Comparison of ENCODE assay signal across 8 cellular contexts in the genomic region with DNA sequence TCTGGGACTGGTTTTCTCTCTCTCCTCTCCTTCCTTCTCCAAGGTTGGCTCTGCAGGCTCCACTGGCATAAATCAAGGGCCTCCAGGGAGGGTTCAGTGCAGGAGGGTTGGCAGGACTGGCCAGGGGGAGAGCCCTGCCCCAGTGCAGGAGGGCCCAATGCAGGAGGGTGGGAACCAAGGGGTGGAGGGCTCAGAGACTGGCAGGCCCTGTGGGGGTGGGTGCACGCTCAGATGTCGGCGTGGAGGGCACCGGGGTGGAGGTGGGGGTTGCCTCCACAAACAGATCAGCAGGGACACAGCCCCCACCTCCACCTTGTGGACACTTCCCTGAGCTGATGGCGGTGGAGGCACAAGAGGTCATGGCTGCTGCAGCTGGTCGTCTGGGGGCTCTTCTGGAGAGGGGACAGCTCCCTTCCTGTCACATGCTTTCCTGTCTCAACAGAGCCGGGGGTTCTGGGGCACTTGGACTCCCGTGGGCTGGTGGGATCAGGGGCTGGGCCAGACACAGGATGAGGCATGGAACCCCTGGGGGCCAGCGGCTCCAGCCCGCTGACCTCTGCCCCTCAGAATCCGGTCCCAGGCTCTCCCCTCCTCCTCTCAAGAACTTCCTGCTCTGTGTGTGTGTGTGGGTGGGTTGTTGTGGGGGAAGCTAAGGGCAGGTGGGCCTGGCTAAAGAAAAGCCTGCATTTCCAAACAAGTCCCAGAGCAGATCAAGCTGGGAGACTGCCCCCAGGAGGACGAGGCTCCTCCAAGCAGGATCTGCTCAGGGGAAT. TPM values are rescaled to one million over a fixed set of nuclear protein-coding genes. Genes with fewer than 3 reads are reported as not detected.
DNase-seq lines count a peak whose midpoint lies in the region; ATAC-seq and TF ChIP-seq lines count a peak whose summit lies in the region.

No MANE protein-coding gene starts in this region.

- no peaks in the 10 kb centered on the region for H3K27me3 Mint-ChIP-seq in glutamatergic neuron (ENCODE audit: unreplicated experiment)

- peaks cover 14% of the 10 kb centered on the region for H3K4me1 Mint-ChIP-seq in glutamatergic neuron (ENCODE audit: low read depth, unreplicated experiment)

- TF ChIP-seq POLR2A in gastrocnemius medialis (IDR thresholded peaks at IDR 0.05), result no peak

- H3K9me3 ChIP-seq in HEK293 (ENCODE audit: control insufficient read depth, insufficient read depth, low read depth, low read length) (no peaks in the 10 kb centered on the region), gastrocnemius medialis (no peaks in the 10 kb centered on the region)

- intact Hi-C loops in gastrocnemius medialis (cut with DNase I; ENCODE audit: low total_unique reads), result no loop called here

- no peaks in the 10 kb centered on the region for H3K36me3 Mint-ChIP-seq in glutamatergic neuron (ENCODE audit: unreplicated experiment)

- H3K9me3 Mint-ChIP-seq in glutamatergic neuron (ENCODE audit: unreplicated experiment), result peaks cover 2% of the 10 kb centered on the region

- H3K27me3 ChIP-seq in gastrocnemius medialis, result peaks cover 9 to 35% (median 29%) of the 10 kb centered on the region in 3 donors

- H3K36me3 ChIP-seq in HEK293 (ENCODE audit: control insufficient read depth in 2 of 2, insufficient read depth in 1 of 2, low read length in 2 of 2) (peaks cover 0 to 21% of the 10 kb centered on the region in 2 experiments; a peak in 1 of 3 replicates), gastrocnemius medialis (no peaks in the 10 kb centered on the region)

- H3K27ac Mint-ChIP-seq in glutamatergic neuron (ENCODE audit: unreplicated experiment), result peak overlapping the region; percentile 66

- no peak for TF ChIP-seq CTCF in HEK293 (tag by site-specific recombination; IDR thresholded peaks at IDR 0.05)
- no peak for TF ChIP-seq CTCF in glutamatergic neuron (IDR thresholded peaks at IDR 0.05; ENCODE audit: partially characterized antibody, unreplicated experiment)
- TF ChIP-seq CTCF in gastrocnemius medialis (IDR thresholded peaks at IDR 0.05 in 4 of 5, conservative IDR thresholded peaks at IDR 0.05 in 1 of 5), result peak in 2 of 5 experiments; percentile 26 to 29

- peak; percentile 29 to 34 for ATAC-seq in gastrocnemius medialis

- in situ Hi-C loops in gastrocnemius medialis (cut with MboI; ENCODE audit: low sequenced_read_pairs in 4 of 4), result no loop called here

- POLR2A ChIA-PET in HEK293 (lab: Yijun Ruan, JAX), result no interaction called here

- H3K4me1 ChIP-seq in HEK293 (ENCODE audit: control insufficient read depth, insufficient read depth, low read length), result no peaks in the 10 kb centered on the region
- H3K4me1 ChIP-seq in gastrocnemius medialis, result peaks cover 35 to 53% of the 10 kb centered on the region in 2 donors

- CTCF ChIA-PET in HEK293 (lab: Yijun Ruan, JAX), result interaction anchor here (1.4 kb wide), 1 partner anchor 113 kb away, joined by 3 read pairs; no protein-coding TSS in a partner anchor

- H3K4me3 ChIP-seq in HEK293 (ENCODE audit: low read depth, low read length) (no peak overlapping the region), gastrocnemius medialis (peak overlapping the region in 1 of 4 donors; percentile 6)

- DNase-seq in UCSD-AML1 (lab: John Stamatoyannopoulos, UW; ENCODE audit: unreplicated experiment) (peak; percentile 83), glutamatergic neuron (no peak), gastrocnemius medialis (no peak), ureter (ENCODE audit: low spot score) (no peak), T1000 (lab: John Stamatoyannopoulos, UW) (no peak), NCI-H2029 treated with DMSO at 0.1 percent for 48 hours (lab: John Stamatoyannopoulos, UW) (no peak), NCI-H748 treated with DMSO at 0.1 percent for 48 hours (lab: John Stamatoyannopoulos, UW) (no peak)

- H3K27ac ChIP-seq in HEK293 (ENCODE audit: extremely low read depth, low read depth, low read length), result no peak overlapping the region
- H3K27ac ChIP-seq in gastrocnemius medialis, result peak overlapping the region; percentile 13 to 61 (median 48)

- H3K4me3 Mint-ChIP-seq in glutamatergic neuron (ENCODE audit: unreplicated experiment), result peak overlapping the region; percentile 75

TF ChIP-seq in HEK293, 187 proteins besides CTCF, POLR2A, EP300 and RAD21 (continues in another document):
- TF ChIP-seq, protein P1, sequence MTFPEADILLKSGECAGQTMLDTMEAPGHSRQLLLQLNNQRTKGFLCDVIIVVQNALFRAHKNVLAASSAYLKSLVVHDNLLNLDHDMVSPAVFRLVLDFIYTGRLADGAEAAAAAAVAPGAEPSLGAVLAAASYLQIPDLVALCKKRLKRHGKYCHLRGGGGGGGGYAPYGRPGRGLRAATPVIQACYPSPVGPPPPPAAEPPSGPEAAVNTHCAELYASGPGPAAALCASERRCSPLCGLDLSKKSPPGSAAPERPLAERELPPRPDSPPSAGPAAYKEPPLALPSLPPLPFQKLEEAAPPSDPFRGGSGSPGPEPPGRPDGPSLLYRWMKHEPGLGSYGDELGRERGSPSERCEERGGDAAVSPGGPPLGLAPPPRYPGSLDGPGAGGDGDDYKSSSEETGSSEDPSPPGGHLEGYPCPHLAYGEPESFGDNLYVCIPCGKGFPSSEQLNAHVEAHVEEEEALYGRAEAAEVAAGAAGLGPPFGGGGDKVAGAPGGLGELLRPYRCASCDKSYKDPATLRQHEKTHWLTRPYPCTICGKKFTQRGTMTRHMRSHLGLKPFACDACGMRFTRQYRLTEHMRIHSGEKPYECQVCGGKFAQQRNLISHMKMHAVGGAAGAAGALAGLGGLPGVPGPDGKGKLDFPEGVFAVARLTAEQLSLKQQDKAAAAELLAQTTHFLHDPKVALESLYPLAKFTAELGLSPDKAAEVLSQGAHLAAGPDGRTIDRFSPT (tag by site-specific recombination; IDR thresholded peaks at IDR 0.05), result no peak
- TF ChIP-seq GLIS1 (tag by site-specific recombination; IDR thresholded peaks at IDR 0.05) (peak; percentile 74), IKZF3 (tag by site-specific recombination; IDR thresholded peaks at IDR 0.05) (no peak), ZIC2 (tag by site-specific recombination; IDR thresholded peaks at IDR 0.05) (peak; percentile 48), ZNF114 (tag by site-specific recombination; IDR thresholded peaks at IDR 0.05) (no peak), SP2 (tag by site-specific recombination; IDR thresholded peaks at IDR 0.05) (peak; percentile 63), EGR2 (tag by site-specific recombination; IDR thresholded peaks at IDR 0.05; ENCODE audit: low read depth) (peak; percentile 83), ZNF146 (tag by site-specific recombination; IDR thresholded peaks at IDR 0.05) (no peak), ZNF341 (tag by site-specific recombination; IDR thresholded peaks at IDR 0.05; ENCODE audit: low read depth) (peak; percentile 91)
- TF ChIP-seq, protein P2, sequence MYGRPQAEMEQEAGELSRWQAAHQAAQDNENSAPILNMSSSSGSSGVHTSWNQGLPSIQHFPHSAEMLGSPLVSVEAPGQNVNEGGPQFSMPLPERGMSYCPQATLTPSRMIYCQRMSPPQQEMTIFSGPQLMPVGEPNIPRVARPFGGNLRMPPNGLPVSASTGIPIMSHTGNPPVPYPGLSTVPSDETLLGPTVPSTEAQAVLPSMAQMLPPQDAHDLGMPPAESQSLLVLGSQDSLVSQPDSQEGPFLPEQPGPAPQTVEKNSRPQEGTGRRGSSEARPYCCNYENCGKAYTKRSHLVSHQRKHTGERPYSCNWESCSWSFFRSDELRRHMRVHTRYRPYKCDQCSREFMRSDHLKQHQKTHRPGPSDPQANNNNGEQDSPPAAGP (tag by site-specific recombination; IDR thresholded peaks at IDR 0.05), result 0 out of 2 replicates have a peak, but pooled peaks have one; percentile 35
- TF ChIP-seq, protein P3, sequence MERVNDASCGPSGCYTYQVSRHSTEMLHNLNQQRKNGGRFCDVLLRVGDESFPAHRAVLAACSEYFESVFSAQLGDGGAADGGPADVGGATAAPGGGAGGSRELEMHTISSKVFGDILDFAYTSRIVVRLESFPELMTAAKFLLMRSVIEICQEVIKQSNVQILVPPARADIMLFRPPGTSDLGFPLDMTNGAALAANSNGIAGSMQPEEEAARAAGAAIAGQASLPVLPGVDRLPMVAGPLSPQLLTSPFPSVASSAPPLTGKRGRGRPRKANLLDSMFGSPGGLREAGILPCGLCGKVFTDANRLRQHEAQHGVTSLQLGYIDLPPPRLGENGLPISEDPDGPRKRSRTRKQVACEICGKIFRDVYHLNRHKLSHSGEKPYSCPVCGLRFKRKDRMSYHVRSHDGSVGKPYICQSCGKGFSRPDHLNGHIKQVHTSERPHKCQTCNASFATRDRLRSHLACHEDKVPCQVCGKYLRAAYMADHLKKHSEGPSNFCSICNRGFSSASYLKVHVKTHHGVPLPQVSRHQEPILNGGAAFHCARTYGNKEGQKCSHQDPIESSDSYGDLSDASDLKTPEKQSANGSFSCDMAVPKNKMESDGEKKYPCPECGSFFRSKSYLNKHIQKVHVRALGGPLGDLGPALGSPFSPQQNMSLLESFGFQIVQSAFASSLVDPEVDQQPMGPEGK (tag by site-specific recombination; IDR thresholded peaks at IDR 0.05), result peak; percentile 38; the same call in 1 of the 2 replicates

RNA-seq across cellular contexts. Expression of a gene that starts 2.7 kb away (rescaled TPM):
- total RNA-seq in glutamatergic neuron (ENCODE audit: unreplicated experiment) (not detected), gastrocnemius medialis (not detected), ureter (not detected)

RNA-seq across cellular contexts. Expression of a gene that starts 6.5 kb away (rescaled TPM):
- total RNA-seq in glutamatergic neuron (ENCODE audit: unreplicated experiment) (109 TPM), gastrocnemius medialis (10 to 100 TPM; 57.7 to 92.4 (median 59.8) TPM), ureter (85.4 TPM)

RNA-seq across cellular contexts. Expression of a gene that starts 27.5 kb away (rescaled TPM):
- total RNA-seq in glutamatergic neuron (ENCODE audit: unreplicated experiment) (94.4 TPM), gastrocnemius medialis (1 to 10 TPM; 4.3 to 7.1 (median 5.6) TPM), ureter (10.2 TPM)

RNA-seq across cellular contexts. Expression of a gene that starts 36.3 kb away (rescaled TPM):
- 57.9 TPM for total RNA-seq in glutamatergic neuron (ENCODE audit: unreplicated experiment)
- total RNA-seq in gastrocnemius medialis, result 10 to 100 TPM; 18.5 to 26.4 (median 22.5) TPM
- total RNA-seq in ureter, result 52.4 TPM
